ENCODE assay signal across 20 cellular contexts in genomic region chrX:32749075-32749474, GRCh38.
"Had no signal": no experiment of that assay in that cellular context is flagged by ENCODE, and none has a peak within 500 bp of the region (broad histone marks: within the 10 kb centered on the region; RNA-seq: fewer than 3 reads in every experiment).

No MANE protein-coding gene starts in this region.

- H3K27me3 Mint-ChIP-seq: activated CD4-positive, alpha-beta T cell treated with anti-CD3 and anti-CD28 coated beads, Interleukin-2, amount 10 ng/mL, durations not matched to agents 24 days and 14 days; activated naive CD8-positive, alpha-beta T cell treated with anti-CD3 and anti-CD28 coated beads for 36 hours; progenitor cell of endocrine pancreas had no signal

- H3K4me3 ChIP-seq: dorsolateral prefrontal cortex, esophagus squamous epithelium, smooth muscle cell had no signal

- H3K4me3 Mint-ChIP-seq: activated CD4-positive, alpha-beta T cell treated with anti-CD3 and anti-CD28 coated beads, Interleukin-2, amount 10 ng/mL, durations not matched to agents 24 days and 14 days; activated naive CD8-positive, alpha-beta T cell treated with anti-CD3 and anti-CD28 coated beads for 36 hours; activated T-cell treated with anti-CD3 and anti-CD28 coated beads, Interleukin-2, amount 50 U/mL, for 72 hours; endodermal cell had no signal

- H3K4me1 Mint-ChIP-seq: activated CD4-positive, alpha-beta T cell treated with anti-CD3 and anti-CD28 coated beads, Interleukin-2, amount 10 ng/mL, durations not matched to agents 24 days and 14 days; activated naive CD8-positive, alpha-beta T cell treated with anti-CD3 and anti-CD28 coated beads for 36 hours; endodermal cell had no signal

- ATAC-seq: activated T-cell treated with anti-CD3 and anti-CD28 coated beads, Interleukin-2, amount 50 U/mL, for 72 hours; right cardiac atrium; stimulated activated naive CD8-positive, alpha-beta T cell treated with anti-CD3 and anti-CD28 coated beads, Interleukin-15, Interleukin-2, amounts not matched to agents 100 U/mL and 50 U/mL, for 24 hours had no signal

- DNase-seq: activated CD4-positive, alpha-beta T cell treated with anti-CD3 and anti-CD28 coated beads, Interleukin-2, amount 10 ng/mL, durations not matched to agents 24 days and 14 days; activated CD4-positive, CD25-positive, alpha-beta regulatory T cell; activated CD8-positive, alpha-beta memory T cell treated with anti-CD3 and anti-CD28 coated beads, Interleukin-2, amount 50 U/mL, for 48 hours; activated naive CD8-positive, alpha-beta T cell treated with anti-CD3 and anti-CD28 coated beads for 36 hours; activated T-cell treated with anti-CD3 and anti-CD28 coated beads, Interleukin-2, amount 50 U/mL, for 72 hours; brain microvascular endothelial cell; dorsolateral prefrontal cortex; endodermal cell; esophagus squamous epithelium; foreskin fibroblast; glutamatergic neuron; hypothalamus; kidney glomerular epithelial cell; right cardiac atrium; stimulated activated naive CD8-positive, alpha-beta T cell treated with anti-CD3 and anti-CD28 coated beads, Interleukin-15, Interleukin-2, amounts not matched to agents 100 U/mL and 50 U/mL, for 24 hours; SW 1271; trophoblast cell had no signal

- H3K36me3 ChIP-seq: brain microvascular endothelial cell, esophagus squamous epithelium had no signal

- H3K27me3 ChIP-seq: brain microvascular endothelial cell, esophagus squamous epithelium had no signal

- FAIRE-seq: TTC549 had no signal

- H3K27ac ChIP-seq: brain microvascular endothelial cell, dorsolateral prefrontal cortex, esophagus squamous epithelium had no signal

- H3K36me3 Mint-ChIP-seq: activated naive CD8-positive, alpha-beta T cell treated with anti-CD3 and anti-CD28 coated beads for 36 hours had no signal

- H3K9me3 ChIP-seq: esophagus squamous epithelium had no signal

- H3K27ac Mint-ChIP-seq: activated CD4-positive, alpha-beta T cell treated with anti-CD3 and anti-CD28 coated beads, Interleukin-2, amount 10 ng/mL, durations not matched to agents 24 days and 14 days; activated naive CD8-positive, alpha-beta T cell treated with anti-CD3 and anti-CD28 coated beads for 36 hours; activated T-cell treated with anti-CD3 and anti-CD28 coated beads, Interleukin-2, amount 50 U/mL, for 72 hours; endodermal cell; progenitor cell of endocrine pancreas had no signal

- H3K4me1 ChIP-seq: esophagus squamous epithelium had no signal

- H3K9me3 Mint-ChIP-seq: activated naive CD8-positive, alpha-beta T cell treated with anti-CD3 and anti-CD28 coated beads for 36 hours had no signal
